30 cellular contexts compared by ENCODE assay signal in the genomic region with DNA sequence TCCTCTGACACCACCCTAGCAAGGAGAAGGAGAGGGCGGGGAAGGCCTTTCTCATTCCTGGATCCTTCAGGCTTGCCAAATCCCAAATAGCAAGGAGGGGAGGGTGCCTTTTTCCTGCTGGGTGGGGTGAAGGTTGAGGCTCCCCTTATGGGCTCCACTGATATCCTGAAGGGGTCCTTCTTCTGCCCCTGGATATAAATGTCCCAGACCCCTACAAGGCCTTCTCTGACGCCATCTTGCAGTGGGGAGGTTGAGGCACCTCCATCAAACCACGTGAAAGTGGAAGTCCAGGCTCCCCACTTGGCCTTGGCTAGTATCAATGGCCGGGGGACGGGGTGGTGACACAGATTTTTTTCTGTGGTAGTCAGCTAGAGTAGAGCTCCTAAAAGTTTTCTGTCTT.
"Had no signal": no experiment of that assay in that cellular context is flagged by ENCODE, and none has a peak within 500 bp of the region (broad histone marks: within the 10 kb centered on the region; RNA-seq: fewer than 3 reads in every experiment).

No MANE protein-coding gene starts in this region.

- H3K36me3 ChIP-seq: neutrophil, ovary, right lobe of liver, sigmoid colon, stomach, thoracic aorta, thyroid gland, tibial nerve, upper lobe of right lung, uterus had no signal

- H3K4me3 Mint-ChIP-seq: naive thymus-derived CD8-positive, alpha-beta T cell; natural killer cell treated with Interleukin-12 subunit alpha and Interleukin-12 subunit beta and Interleukin-15 and Interleukin-18, amount 100 ng/mL, for 72 hours; nephron progenitor cell; neural crest cell; stimulated activated effector memory CD8-positive, alpha-beta T cell treated with anti-CD3 and anti-CD28 coated beads, Interleukin-12 subunit alpha, Interleukin-12 subunit beta, amount 100 ng/mL, for 72 hours; stimulated activated naive B cell treated with anti-CD40 and anti-IgM and Interleukin-4, amounts not matched to agents 10 μg/mL and 1 μg/mL and 100 μg/mL, for 72 hours; stimulated activated naive CD8-positive, alpha-beta T cell treated with anti-CD3 and anti-CD28 coated beads, Interleukin-15, Interleukin-2, amounts not matched to agents 100 ng/mL and 50 ng/mL, for 24 hours had no signal

- H3K4me1 Mint-ChIP-seq: neural crest cell; stimulated activated naive B cell treated with anti-CD40 and anti-IgM and Interleukin-4, amounts not matched to agents 10 μg/mL and 1 μg/mL and 100 μg/mL, for 72 hours had no signal

- H3K27me3 Mint-ChIP-seq: stimulated activated naive CD8-positive, alpha-beta T cell treated with anti-CD3 and anti-CD28 coated beads, Interleukin-15, Interleukin-2, amounts not matched to agents 100 ng/mL and 50 ng/mL, for 24 hours had no signal

- H3K4me1 ChIP-seq: parathyroid adenoma, psoas muscle, right lobe of liver, sigmoid colon, stomach, thyroid gland, tibial nerve, upper lobe of right lung, uterus had no signal

- H3K27me3 ChIP-seq: neutrophil, ovary, right lobe of liver, sigmoid colon, thyroid gland, tibial nerve, upper lobe of right lung, uterus had no signal

- H3K9me3 Mint-ChIP-seq: natural killer cell treated with Interleukin-12 subunit alpha and Interleukin-12 subunit beta and Interleukin-15 and Interleukin-18, amount 100 ng/mL, for 72 hours; stimulated activated naive CD8-positive, alpha-beta T cell treated with anti-CD3 and anti-CD28 coated beads, Interleukin-15, Interleukin-2, amounts not matched to agents 100 ng/mL and 50 ng/mL, for 24 hours had no signal

- H3K9me3 ChIP-seq: neutrophil, ovary, psoas muscle, right lobe of liver, thoracic aorta, thyroid gland, upper lobe of right lung, uterus had no signal

- H3K27ac Mint-ChIP-seq: naive thymus-derived CD8-positive, alpha-beta T cell; natural killer cell treated with Interleukin-12 subunit alpha and Interleukin-12 subunit beta and Interleukin-15 and Interleukin-18, amount 100 ng/mL, for 72 hours; progenitor cell of endocrine pancreas; stimulated activated effector memory CD8-positive, alpha-beta T cell treated with anti-CD3 and anti-CD28 coated beads, Interleukin-12 subunit alpha, Interleukin-12 subunit beta, amount 100 ng/mL, for 72 hours; stimulated activated naive B cell treated with anti-CD40 and anti-IgM and Interleukin-4, amounts not matched to agents 10 μg/mL and 1 μg/mL and 100 μg/mL, for 72 hours; stimulated activated naive CD8-positive, alpha-beta T cell treated with anti-CD3 and anti-CD28 coated beads, Interleukin-15, Interleukin-2, amounts not matched to agents 100 ng/mL and 50 ng/mL, for 24 hours had no signal

- ATAC-seq: naive thymus-derived CD8-positive, alpha-beta T cell; natural killer cell treated with Interleukin-12 subunit alpha and Interleukin-12 subunit beta and Interleukin-15 and Interleukin-18, amount 100 ng/mL, for 72 hours; psoas muscle; right cardiac atrium; right lobe of liver; stimulated activated effector memory CD8-positive, alpha-beta T cell treated with anti-CD3 and anti-CD28 coated beads, Interleukin-12 subunit alpha, Interleukin-12 subunit beta, amount 100 ng/mL, for 72 hours; stimulated activated naive B cell treated with anti-CD40 and anti-IgM and Interleukin-4, amounts not matched to agents 10 μg/mL and 1 μg/mL and 100 μg/mL, for 72 hours; upper lobe of right lung had no signal

- H3K27ac ChIP-seq: neutrophil, ovary, parathyroid adenoma, psoas muscle, right lobe of liver, sigmoid colon, stomach, thoracic aorta, thyroid gland, tibial nerve, upper lobe of right lung, uterus had no signal

- H3K4me3 ChIP-seq: ovary, psoas muscle, right lobe of liver, sigmoid colon, stomach, thoracic aorta, thyroid gland, tibial nerve, upper lobe of right lung, uterus had no signal

- H3K36me3 Mint-ChIP-seq: naive thymus-derived CD8-positive, alpha-beta T cell; natural killer cell treated with Interleukin-12 subunit alpha and Interleukin-12 subunit beta and Interleukin-15 and Interleukin-18, amount 100 ng/mL, for 72 hours; stimulated activated effector memory CD8-positive, alpha-beta T cell treated with anti-CD3 and anti-CD28 coated beads, Interleukin-12 subunit alpha, Interleukin-12 subunit beta, amount 100 ng/mL, for 72 hours; stimulated activated naive B cell treated with anti-CD40 and anti-IgM and Interleukin-4, amounts not matched to agents 10 μg/mL and 1 μg/mL and 100 μg/mL, for 72 hours had no signal

- DNase-seq: naive thymus-derived CD8-positive, alpha-beta T cell; nephron progenitor cell; nucleus accumbens; ovary; posterior cingulate gyrus; psoas muscle; right cardiac atrium; right lobe of liver; sigmoid colon; small intestine; stimulated activated CD4-positive, alpha-beta T cell treated with anti-CD3 and anti-CD28 coated beads, Interleukin-15, amount 100 ng/mL, for 24 hours; stimulated activated CD4-positive, alpha-beta T cell treated with anti-CD3 and anti-CD28 coated beads, Interleukin-2, amount 100 ng/mL, for 24 hours; stimulated activated CD4-positive, alpha-beta T cell treated with anti-CD3 and anti-CD28 coated beads, Interleukin-2, amount 100 ng/mL, for 48 hours; stimulated activated CD4-positive, alpha-beta T cell treated with anti-CD3 and anti-CD28 coated beads, Interleukin-4, amount 100 ng/mL, for 24 hours; stimulated activated naive B cell treated with anti-CD40 and anti-IgM and Interleukin-4, amounts not matched to agents 10 μg/mL and 1 μg/mL and 100 μg/mL, for 72 hours; stimulated activated naive CD4-positive, alpha-beta T cell treated with Interleukin-2 at 50 U/mL for 16 hours; stomach; thyroid gland; trophoblast cell; upper lobe of right lung; uterus had no signal
